In the genomic region with DNA sequence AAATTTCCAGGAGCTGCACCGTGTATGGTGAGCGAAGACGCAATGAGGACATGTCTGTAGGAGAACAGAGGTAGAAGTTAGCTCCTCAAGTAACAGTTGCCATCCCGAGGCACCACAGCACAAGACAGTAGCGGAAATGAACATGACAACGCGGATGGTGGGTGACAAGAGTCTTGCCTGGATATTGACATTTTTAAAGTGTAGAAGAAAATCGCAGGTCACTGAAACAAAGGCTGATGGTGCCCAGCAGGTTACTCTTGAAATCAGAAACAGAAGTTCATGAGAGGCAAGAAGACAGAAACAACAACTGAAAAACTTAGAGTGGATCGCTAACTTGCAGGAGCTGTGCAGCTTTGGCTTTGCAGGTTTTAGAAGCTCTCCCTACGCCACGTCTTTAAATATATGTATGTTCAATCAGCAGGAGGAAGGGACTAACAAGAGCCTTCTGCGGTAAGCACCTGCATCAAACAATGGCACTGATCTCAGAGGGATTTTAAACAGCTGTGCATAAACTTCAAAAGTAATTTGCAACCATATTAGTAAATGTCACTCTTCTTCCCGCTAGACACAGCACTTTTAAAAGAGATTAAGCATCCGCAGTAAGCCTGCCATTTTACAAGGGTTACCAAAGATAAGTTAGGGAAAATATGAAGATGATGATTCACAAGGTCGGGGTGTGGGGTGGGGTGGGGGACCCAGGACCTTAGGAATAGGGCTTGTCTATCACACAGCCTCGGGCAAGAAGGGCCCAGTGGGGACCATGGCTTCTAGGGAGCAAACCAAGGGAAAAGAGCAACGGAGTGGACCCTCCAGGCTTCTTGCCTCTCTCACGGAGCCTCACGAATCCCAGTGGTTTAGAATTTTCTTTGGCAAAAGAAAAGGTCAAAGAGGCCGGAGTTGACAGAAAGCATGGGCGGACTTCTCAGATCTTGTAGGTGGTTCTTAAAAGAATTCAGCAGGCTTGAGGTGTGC, we compare ENCODE assay signal across 10 cellular contexts. TPM values are rescaled to one million over a fixed set of nuclear protein-coding genes. Genes with fewer than 3 reads are reported as not detected.
DNase-seq lines count a peak whose midpoint lies in the region; ATAC-seq and TF ChIP-seq lines count a peak whose summit lies in the region.
"Had no signal": no experiment of that assay in that cellular context is flagged by ENCODE, and none has a peak within 500 bp of the region (broad histone marks: within the 10 kb centered on the region; RNA-seq: fewer than 3 reads in every experiment).

No MANE protein-coding gene starts in this region.

- 75 to 76% methylated on average over 17 to 21 of the region's 21 CpGs for WGBS in gastroesophageal sphincter (ENCODE audit: low coverage in 1 of 2), 2 donors

- H3K4me2 ChIP-seq in DND-41 (ENCODE audit: insufficient read depth, low read length) = peak overlapping the region; percentile 94
- H3K4me2 ChIP-seq in neural progenitor cell = peak overlapping the region; percentile 93

- no peak for TF ChIP-seq CTCF in DND-41 (IDR thresholded peaks at IDR 0.05; ENCODE audit: borderline replicate concordance, extremely low read depth, low read length, poor library complexity, severe bottlenecking)
- TF ChIP-seq CTCF in neural progenitor cell (IDR thresholded peaks at IDR 0.05) = no peak
- no peak for TF ChIP-seq CTCF in gastroesophageal sphincter (IDR thresholded peaks at IDR 0.05)
- no peak for TF ChIP-seq CTCF in foreskin keratinocyte (conservative IDR thresholded peaks at IDR 0.05)

- H3K4me3 Mint-ChIP-seq in T-helper 1 cell treated with Interleukin-12 subunit alpha and Interleukin-12 subunit beta and Interleukin-4 antibody, amounts not matched to agents 30 μg/mL and 1 μg/mL, for 36 hours = peak overlapping the region; percentile 87
- peak overlapping the region; percentile 91 for H3K4me3 Mint-ChIP-seq in central memory CD8-positive, alpha-beta T cell
- peak overlapping the region; percentile 87 for H3K4me3 Mint-ChIP-seq in neural progenitor cell

- no peaks in the 10 kb centered on the region for H3K27me3 Mint-ChIP-seq in T-helper 1 cell treated with Interleukin-12 subunit alpha and Interleukin-12 subunit beta and Interleukin-4 antibody, amounts not matched to agents 30 μg/mL and 1 μg/mL, for 36 hours (ENCODE audit: low read depth)
- no peaks in the 10 kb centered on the region for H3K27me3 Mint-ChIP-seq in central memory CD8-positive, alpha-beta T cell
- peaks cover 18% of the 10 kb centered on the region for H3K27me3 Mint-ChIP-seq in neural progenitor cell (ENCODE audit: insufficient read depth, low read depth)

- H3K27ac Mint-ChIP-seq in T-helper 1 cell treated with Interleukin-12 subunit alpha and Interleukin-12 subunit beta and Interleukin-4 antibody, amounts not matched to agents 30 μg/mL and 1 μg/mL, for 36 hours = peak overlapping the region; percentile 87
- peak overlapping the region; percentile 97 for H3K27ac Mint-ChIP-seq in central memory CD8-positive, alpha-beta T cell (ENCODE audit: low read depth)
- no peak overlapping the region for H3K27ac Mint-ChIP-seq in neural progenitor cell

- H3K27ac ChIP-seq in DND-41 (ENCODE audit: low read length) = peak overlapping the region; percentile 74
- no peak overlapping the region for H3K27ac ChIP-seq in neural progenitor cell
- peak overlapping the region in 1 of 4 donors; percentile 25 for H3K27ac ChIP-seq in gastroesophageal sphincter
- no peak overlapping the region for H3K27ac ChIP-seq in foreskin keratinocyte

- H3K27me3 ChIP-seq in DND-41 (ENCODE audit: insufficient read depth, low read length, poor library complexity) = no peaks in the 10 kb centered on the region
- peaks cover 35% of the 10 kb centered on the region for H3K27me3 ChIP-seq in neural progenitor cell
- peaks cover 32% of the 10 kb centered on the region for H3K27me3 ChIP-seq in gastroesophageal sphincter
- H3K27me3 ChIP-seq in foreskin keratinocyte = no peaks in the 10 kb centered on the region

- H3K9me3 ChIP-seq in DND-41 (ENCODE audit: insufficient read depth, low read length, severe bottlenecking) = no peaks in the 10 kb centered on the region
- H3K9me3 ChIP-seq in neural progenitor cell (ENCODE audit: low read depth) = no peaks in the 10 kb centered on the region
- no peaks in the 10 kb centered on the region for H3K9me3 ChIP-seq in gastroesophageal sphincter

- H3K4me1 Mint-ChIP-seq in T-helper 1 cell treated with Interleukin-12 subunit alpha and Interleukin-12 subunit beta and Interleukin-4 antibody, amounts not matched to agents 30 μg/mL and 1 μg/mL, for 36 hours (ENCODE audit: low read depth) = peaks cover 55% of the 10 kb centered on the region
- peaks cover 81% of the 10 kb centered on the region for H3K4me1 Mint-ChIP-seq in central memory CD8-positive, alpha-beta T cell
- peaks cover 45% of the 10 kb centered on the region for H3K4me1 Mint-ChIP-seq in neural progenitor cell

- peak; percentile 69 for DNase-seq in DND-41
- DNase-seq in central memory CD8-positive, alpha-beta T cell (ENCODE audit: low spot score in 2 of 2) = peak in 1 of 2 donors; percentile 32
- DNase-seq in neural progenitor cell (ENCODE audit: low spot score) = peak; percentile 25
- DNase-seq in NCI-H526 (lab: John Stamatoyannopoulos, UW) = no peak
- no peak for DNase-seq in midbrain (lab: John Stamatoyannopoulos, UW)
- DNase-seq in foreskin keratinocyte = no peak
- DNase-seq: stimulated activated CD4-positive, alpha-beta T cell treated with anti-CD3 and anti-CD28 coated beads, Interleukin-1b, Interleukin-23, amount 100 ng/mL, for 48 hours; SW 1271 had no signal

- H3K9me3 Mint-ChIP-seq in T-helper 1 cell treated with Interleukin-12 subunit alpha and Interleukin-12 subunit beta and Interleukin-4 antibody, amounts not matched to agents 30 μg/mL and 1 μg/mL, for 36 hours = no peaks in the 10 kb centered on the region
- H3K9me3 Mint-ChIP-seq in central memory CD8-positive, alpha-beta T cell = no peaks in the 10 kb centered on the region
- H3K9me3 Mint-ChIP-seq in neural progenitor cell = no peaks in the 10 kb centered on the region

- H3K9ac ChIP-seq in DND-41 (ENCODE audit: low read depth, low read length) = peak overlapping the region; percentile 93
- no peak overlapping the region for H3K9ac ChIP-seq in neural progenitor cell

- ATAC-seq in DND-41 (ENCODE audit: insufficient read depth, low read depth) (peak; percentile 66), gastroesophageal sphincter (no peak), foreskin keratinocyte (no peak)
- ATAC-seq in central memory CD8-positive, alpha-beta T cell (replicated peaks; ENCODE audit: extremely low read depth, poor library complexity, severe bottlenecking) = peak; percentile 31

- H3K4me3 ChIP-seq in DND-41 (ENCODE audit: low read depth in 1 of 2, low read length in 2 of 2) (peak overlapping the region; percentile 64 to 79; a peak in 3 of 4 replicates), neural progenitor cell (peak overlapping the region; percentile 74), gastroesophageal sphincter (peak overlapping the region in 1 of 2 donors; percentile 67)

- peaks cover 42% of the 10 kb centered on the region for H3K36me3 Mint-ChIP-seq in T-helper 1 cell treated with Interleukin-12 subunit alpha and Interleukin-12 subunit beta and Interleukin-4 antibody, amounts not matched to agents 30 μg/mL and 1 μg/mL, for 36 hours (ENCODE audit: low read depth)
- peaks cover 30% of the 10 kb centered on the region for H3K36me3 Mint-ChIP-seq in central memory CD8-positive, alpha-beta T cell (ENCODE audit: insufficient read depth)
- no peaks in the 10 kb centered on the region for H3K36me3 Mint-ChIP-seq in neural progenitor cell

- H3K4me1 ChIP-seq in DND-41 (ENCODE audit: insufficient read depth, low read length) (peaks cover 72% of the 10 kb centered on the region), neural progenitor cell (peaks cover 31% of the 10 kb centered on the region), gastroesophageal sphincter (peaks cover 0 to 21% (median 0%) of the 10 kb centered on the region in 3 donors), foreskin keratinocyte (peaks cover 1% of the 10 kb centered on the region)

- TF ChIP-seq EP300 in gastroesophageal sphincter (IDR thresholded peaks at IDR 0.05) = no peak

- H3K36me3 ChIP-seq in DND-41 (ENCODE audit: insufficient read depth, low read length) (peaks cover 3% of the 10 kb centered on the region), neural progenitor cell (no peaks in the 10 kb centered on the region), gastroesophageal sphincter (no peaks in the 10 kb centered on the region)

- peaks cover 15% of the 10 kb centered on the region for H4K20me1 ChIP-seq in DND-41 (ENCODE audit: insufficient read depth, low read length)
- no peaks in the 10 kb centered on the region for H4K20me1 ChIP-seq in neural progenitor cell (ENCODE audit: low read depth)

- H3K79me2 ChIP-seq in DND-41 (ENCODE audit: insufficient read depth, low read length) = peaks cover 78% of the 10 kb centered on the region
- no peaks in the 10 kb centered on the region for H3K79me2 ChIP-seq in neural progenitor cell (ENCODE audit: low read depth)

- H2AFZ ChIP-seq in DND-41 (ENCODE audit: low read depth, low read length) (no peak overlapping the region), neural progenitor cell (replicated peaks) (no peak overlapping the region)

- H3F3A ChIP-seq in neural progenitor cell (ENCODE audit: low read depth) = peaks cover 9% of the 10 kb centered on the region

- TF ChIP-seq POLR2A in gastroesophageal sphincter (IDR thresholded peaks at IDR 0.05) = no peak

RNA-seq across cellular contexts. Expression of gene PRKCQ, which starts 1.6 kb away (rescaled TPM):
- total RNA-seq in neural progenitor cell (ENCODE audit: low replicate concordance) (3.5 TPM in 2 replicates), gastroesophageal sphincter (1 to 10 TPM; 2.0 to 7.6 (median 4.3) TPM), foreskin keratinocyte (8.0 and 9.6 TPM in 2 replicates)
- 4.1 and 4.3 TPM in 2 replicates for polyA plus RNA-seq in foreskin keratinocyte

Comparison
In these comparisons a context has a peak if more than half of its experiments do, and no peak if none do; other contexts are left out.
1. ATAC-seq: peak in DND-41 (single experiment) and central memory CD8-positive, alpha-beta T cell (single experiment); none in gastroesophageal sphincter (single experiment) and foreskin keratinocyte (single experiment).
2. DNase-seq: peak in DND-41 (single experiment) and neural progenitor cell (single experiment); none in NCI-H526 (0 of 2), midbrain (single experiment) and foreskin keratinocyte (0 of 2).
3. Peak in every context shown above with its lines, with median percentiles within 50 percentile points of each other: H3K4me3 Mint-ChIP-seq.